Comparison of ENCODE assay signal across 24 cellular contexts in genomic region chrY:3012221-3012620, GRCh38.
"Had no signal": no experiment of that assay in that cellular context is flagged by ENCODE, and none has a peak within 500 bp of the region (broad histone marks: within the 10 kb centered on the region; RNA-seq: fewer than 3 reads in every experiment).

No MANE protein-coding gene starts in this region.

- DNase-seq: IMR-90, Kasumi-1, KG1, MV-4-11, NCI-H1048, NCI-H1105, NCI-H1417 treated with DMSO at 0.1 percent for 48 hours, NCI-H146, NCI-H1694 treated with DMSO at 0.1 percent for 48 hours, NCI-H1930, NCI-H2081 treated with DMSO at 0.1 percent for 48 hours, NCI-H2171, NCI-H226, NCI-H446, NCI-H510A, NCI-H524 treated with DMSO at 0.1 percent for 48 hours, NCI-H69, NCI-H774, Right ventricle myocardium superior, RPMI8226, SIG-M5, SK-N-SH had no signal

- ATAC-seq: HepG2 had no signal

- FAIRE-seq: HepG2, RCC 7860 had no signal

- H3K9me3 ChIP-seq: SK-N-SH had no signal
